Comparison of ENCODE assay signal across 9 cellular contexts in the genomic region with DNA sequence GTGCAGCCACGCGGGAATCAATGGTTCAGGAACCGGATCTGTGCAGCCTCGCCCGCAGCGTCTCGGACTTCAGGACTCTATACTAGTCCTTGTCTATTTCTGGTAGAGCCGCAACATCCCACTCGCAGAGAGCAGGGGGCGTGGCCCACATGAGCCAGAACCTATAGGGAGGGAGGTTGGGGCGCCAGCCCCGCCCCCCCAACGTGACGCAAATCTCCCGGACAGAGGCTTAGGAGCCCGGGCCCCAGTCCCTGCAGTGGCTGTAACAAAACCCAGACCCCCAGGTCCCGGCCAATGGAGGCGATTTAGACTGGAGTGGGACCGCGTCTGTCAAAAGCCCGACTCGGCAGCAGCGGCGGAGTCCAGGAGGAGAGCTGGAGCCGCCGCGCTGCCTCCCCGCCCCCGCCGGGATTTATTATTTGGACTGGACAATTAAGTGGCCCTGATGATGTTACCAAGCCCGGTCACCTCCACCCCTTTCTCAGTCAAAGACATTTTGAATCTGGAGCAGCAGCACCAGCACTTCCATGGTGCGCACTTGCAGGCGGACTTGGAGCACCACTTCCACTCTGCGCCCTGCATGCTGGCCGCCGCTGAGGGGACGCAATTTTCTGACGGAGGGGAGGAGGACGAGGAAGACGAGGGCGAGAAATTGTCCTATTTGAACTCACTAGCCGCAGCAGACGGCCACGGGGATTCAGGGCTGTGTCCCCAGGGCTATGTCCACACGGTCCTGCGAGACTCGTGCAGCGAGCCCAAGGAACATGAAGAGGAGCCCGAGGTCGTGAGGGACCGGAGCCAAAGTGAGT. TPM values are rescaled to one million over a fixed set of nuclear protein-coding genes. Genes with fewer than 3 reads are reported as not detected.
A peak's percentile ranks its signal among the peaks of the same experiment; 100 is the strongest.
DNase-seq lines count a peak whose midpoint lies in the region; ATAC-seq and TF ChIP-seq lines count a peak whose summit lies in the region.
"Had no signal": no experiment of that assay in that cellular context is flagged by ENCODE, and none has a peak within 500 bp of the region (broad histone marks: within the 10 kb centered on the region; RNA-seq: fewer than 3 reads in every experiment).

A gene (plus strand): TSS at position 256 of the 809 bp plus-strand sequence. CDS start 190 bp downstream, at position 446.

- TF ChIP-seq CTCF in HEK293 (tag by site-specific recombination; IDR thresholded peaks at IDR 0.05) (no peak), SK-N-SH (IDR thresholded peaks at IDR 0.05) (no peak), fibroblast of the aortic adventitia (IDR thresholded peaks at IDR 0.05; ENCODE audit: insufficient read depth, low read length) (no peak), MCF 10A (IDR thresholded peaks at IDR 0.05; ENCODE audit: unreplicated experiment) (no peak), progenitor cell of endocrine pancreas (IDR thresholded peaks at IDR 0.05; ENCODE audit: unreplicated experiment) (no peak)

- CTCF ChIA-PET in HEK293 (lab: Yijun Ruan, JAX): interaction anchor here (0.6 kb wide), 1 partner anchor 33 kb away, joined by 3 read pairs; no protein-coding TSS in a partner anchor
- CTCF ChIA-PET in SK-N-SH (lab: Yijun Ruan, JAX): interaction anchor here (0.7 kb wide), 1 partner anchor 79 kb away, joined by 4 read pairs; no protein-coding TSS in a partner anchor
- CTCF ChIA-PET in MCF 10A (lab: Yijun Ruan, JAX): interaction anchor here (0.5 kb wide), 1 partner anchor 141 kb away, joined by 3 read pairs; no protein-coding TSS in a partner anchor

- ATAC-seq in HG03108 (IDR thresholded peaks at IDR 0.05; ENCODE audit: unreplicated experiment): no peak

- no peak for TF ChIP-seq RAD21 in SK-N-SH (IDR thresholded peaks at IDR 0.05; ENCODE audit: low read length)

- H3K4me1 Mint-ChIP-seq in MCF 10A (ENCODE audit: insufficient read depth, unreplicated experiment) (no peaks in the 10 kb centered on the region), progenitor cell of endocrine pancreas (ENCODE audit: low read depth) (peaks cover 12% of the 10 kb centered on the region)

- H3K27ac ChIP-seq in HEK293 (ENCODE audit: extremely low read depth, low read depth, low read length) (no peak within 1 kb of the TSS), SK-N-SH (ENCODE audit: low read depth in 2 of 2, low read length in 1 of 2) (no peak within 1 kb of the TSS)

- H3K9me2 ChIP-seq in SK-N-SH: no peaks in the 10 kb centered on the region

- no peak within 1 kb of the TSS for H2AFZ ChIP-seq in SK-N-SH (ENCODE audit: low read depth)

- H4K20me1 ChIP-seq in SK-N-SH (ENCODE audit: insufficient read depth): peaks cover 16% of the 10 kb centered on the region; the same call in 1 of the 2 replicates

- H3K4me3 Mint-ChIP-seq in MCF 10A (ENCODE audit: unreplicated experiment) (no peak within 1 kb of the TSS), progenitor cell of endocrine pancreas (ENCODE audit: low read depth) (no peak within 1 kb of the TSS)

- intact Hi-C loops in MCF 10A (cut with micrococcal nuclease): no loop called here

- H3K36me3 ChIP-seq in HEK293 (ENCODE audit: control insufficient read depth in 2 of 2, insufficient read depth in 1 of 2, low read length in 2 of 2) (no peaks in the 10 kb centered on the region), SK-N-SH (replicated peaks in 1 of 2; ENCODE audit: control insufficient read depth in 1 of 2, insufficient read depth in 2 of 2, low read length in 1 of 2) (no peaks in the 10 kb centered on the region)

- H3F3A ChIP-seq in SK-N-SH (replicated peaks; ENCODE audit: insufficient read depth): no peaks in the 10 kb centered on the region

- H3K27ac Mint-ChIP-seq in MCF 10A (ENCODE audit: low read depth, unreplicated experiment) (no peak within 1 kb of the TSS), progenitor cell of endocrine pancreas (no peak within 1 kb of the TSS)

- no peak for TF ChIP-seq EP300 in SK-N-SH (IDR thresholded peaks at IDR 0.05; ENCODE audit: borderline replicate concordance in 1 of 2, low read depth in 1 of 2, low read length in 1 of 2)

- no peaks in the 10 kb centered on the region for H3K9me3 Mint-ChIP-seq in MCF 10A (ENCODE audit: unreplicated experiment)
- no peaks in the 10 kb centered on the region for H3K9me3 Mint-ChIP-seq in progenitor cell of endocrine pancreas (ENCODE audit: low read depth)

- POLR2A ChIA-PET in HEK293 (lab: Yijun Ruan, JAX) (no interaction called here), SK-N-SH (lab: Yijun Ruan, JAX) (no interaction called here), MCF 10A (lab: Yijun Ruan, JAX) (no interaction called here)

- no peaks in the 10 kb centered on the region for H3K36me3 Mint-ChIP-seq in MCF 10A (ENCODE audit: insufficient read depth, unreplicated experiment)
- H3K36me3 Mint-ChIP-seq in progenitor cell of endocrine pancreas (ENCODE audit: insufficient read depth): no peaks in the 10 kb centered on the region

- 5% methylated on average over 21 of the region's 51 CpGs for WGBS in SK-N-SH (ENCODE audit: low lambda C conversion rate)

- H3K9ac ChIP-seq in SK-N-SH: no peak within 1 kb of the TSS

- peak within 1 kb of the TSS; percentile 33; the same call in 1 of the 2 replicates for H3K4me2 ChIP-seq in SK-N-SH

- no TSS peak for BruUV-seq in MCF 10A (replicated peaks; lab: Mats Ljungman, UMichigan)

- H3K4me1 ChIP-seq in HEK293 (ENCODE audit: control insufficient read depth, insufficient read depth, low read length): peaks cover 6% of the 10 kb centered on the region; the same call in 1 of the 2 replicates
- no peaks in the 10 kb centered on the region; a peak in 1 of 4 replicates for H3K4me1 ChIP-seq in SK-N-SH (ENCODE audit: control insufficient read depth in 1 of 2, insufficient read depth in 2 of 2, low read depth in 1 of 2, low read length in 1 of 2)

- H3K79me2 ChIP-seq in SK-N-SH (ENCODE audit: insufficient read depth): no peaks in the 10 kb centered on the region

- H3K9me3 ChIP-seq in HEK293 (ENCODE audit: control insufficient read depth, insufficient read depth, low read depth, low read length) (no peaks in the 10 kb centered on the region), SK-N-SH (no peaks in the 10 kb centered on the region)

- H3K4me3 ChIP-seq in HEK293 (ENCODE audit: low read depth, low read length) (peak within 1 kb of the TSS; percentile 28), SK-N-SH (ENCODE audit: low read depth in 2 of 2, low read length in 1 of 2) (peak within 1 kb of the TSS in 1 of 2 experiments; percentile 14; a peak in 1 of 4 replicates), fibroblast of the aortic adventitia (ENCODE audit: low read depth, low read length) (peak within 1 kb of the TSS; percentile 22)

- DNase-seq in Caki2 (ENCODE audit: low read depth) (peak; percentile 56), SK-N-SH (peak; percentile 84), fibroblast of the aortic adventitia (ENCODE audit: low read depth) (no peak), retina (peak; percentile 81), MCF 10A (ENCODE audit: unreplicated experiment) (no peak), progenitor cell of endocrine pancreas (ENCODE audit: low spot score, unreplicated experiment) (no peak)

- peaks cover 72% of the 10 kb centered on the region for H3K27me3 Mint-ChIP-seq in MCF 10A (ENCODE audit: insufficient read depth, unreplicated experiment)
- peaks cover 96% of the 10 kb centered on the region for H3K27me3 Mint-ChIP-seq in progenitor cell of endocrine pancreas

- in situ Hi-C loops in Caki2 (cut with HindIII; ENCODE audit: low pct_unique_long_range_greater_than_20kb, low sequenced_read_pairs): no loop called here

- H3K27me3 ChIP-seq in SK-N-SH (ENCODE audit: insufficient read depth): peaks cover 96% of the 10 kb centered on the region

TF ChIP-seq in HEK293, 187 proteins besides CTCF, POLR2A, EP300 and RAD21:
- no peak for TF ChIP-seq ZNF664 (tag by site-specific recombination; IDR thresholded peaks at IDR 0.05)

TF ChIP-seq in SK-N-SH, 30 proteins besides CTCF, POLR2A, EP300 and RAD21:
- no peak for TF ChIP-seq ELF1 (IDR thresholded peaks at IDR 0.05)
- TF ChIP-seq, protein P1, sequence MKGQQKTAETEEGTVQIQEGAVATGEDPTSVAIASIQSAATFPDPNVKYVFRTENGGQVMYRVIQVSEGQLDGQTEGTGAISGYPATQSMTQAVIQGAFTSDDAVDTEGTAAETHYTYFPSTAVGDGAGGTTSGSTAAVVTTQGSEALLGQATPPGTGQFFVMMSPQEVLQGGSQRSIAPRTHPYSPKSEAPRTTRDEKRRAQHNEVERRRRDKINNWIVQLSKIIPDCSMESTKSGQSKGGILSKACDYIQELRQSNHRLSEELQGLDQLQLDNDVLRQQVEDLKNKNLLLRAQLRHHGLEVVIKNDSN (IDR thresholded peaks at IDR 0.05; ENCODE audit: borderline replicate concordance, low read depth): no peak
- no peak for TF ChIP-seq JUND (IDR thresholded peaks at IDR 0.05)

RNA-seq across cellular contexts. Expression of the gene that starts here (rescaled TPM):
- total RNA-seq in Caki2 (2014; rRNA removed; shearing (Covaris generic); ENCODE audit: low replicate concordance): 0.46 and 2.5 TPM in 2 replicates
- not detected in 2 replicates for polyA plus RNA-seq in SK-N-SH (2012; rRNA removed)
- not detected in 2 replicates for polyA plus RNA-seq in SK-N-SH (2012; cell fraction: cytosol; rRNA removed)
- not detected in 2 replicates for polyA plus RNA-seq in SK-N-SH (2012; cell fraction: nucleus; rRNA removed)
- total RNA-seq in fibroblast of the aortic adventitia (ENCODE audit: low replicate concordance): not detected in 2 replicates
- not detected in 2 replicates for total RNA-seq in MCF 10A (2022)
- total RNA-seq in progenitor cell of endocrine pancreas: not detected in 2 replicates
- total RNA-seq: subcutaneous adipose tissue had no signal

Comparison
In these comparisons a context has a peak if more than half of its experiments do, and no peak if none do; other contexts are left out.
1. Peak in DNase-seq and H3K4me2 ChIP-seq in SK-N-SH; RNA of the gene not detected or under 1 TPM.
2. DNase-seq: peak in Caki2 (single experiment) and retina (single experiment); none in fibroblast of the aortic adventitia (single experiment), MCF 10A (single experiment) and progenitor cell of endocrine pancreas (single experiment).